2 cellular contexts compared by ENCODE assay signal in genomic region chr16:81198635-81199034, GRCh38.
A peak's percentile ranks its signal among the peaks of the same experiment; 100 is the strongest.
TF ChIP-seq lines count a peak whose summit lies in the region.

No MANE protein-coding gene starts in this region.

TF ChIP-seq in HCT116, 20 proteins besides CTCF, POLR2A, EP300 and RAD21:
- TF ChIP-seq EZH2 (IDR thresholded peaks at IDR 0.05) (no peak), ZNF274 (IDR thresholded peaks at IDR 0.05; ENCODE audit: low read depth, low read length) (no peak), SIN3A (IDR thresholded peaks at IDR 0.05; ENCODE audit: low read depth) (no peak), ELF1 (IDR thresholded peaks at IDR 0.05; ENCODE audit: borderline replicate concordance, low read depth) (no peak), EZH2phosphoT487 (IDR thresholded peaks at IDR 0.05; ENCODE audit: borderline replicate concordance) (no peak), FOSL1 (IDR thresholded peaks at IDR 0.05; ENCODE audit: low read depth) (no peak), CEBPB (IDR thresholded peaks at IDR 0.05; ENCODE audit: low read depth) (no peak), TCF7L2 (IDR thresholded peaks at IDR 0.05; ENCODE audit: borderline replicate concordance, extremely low read depth, insufficient read depth, insufficient read length) (no peak)
- TF ChIP-seq, protein P1, sequence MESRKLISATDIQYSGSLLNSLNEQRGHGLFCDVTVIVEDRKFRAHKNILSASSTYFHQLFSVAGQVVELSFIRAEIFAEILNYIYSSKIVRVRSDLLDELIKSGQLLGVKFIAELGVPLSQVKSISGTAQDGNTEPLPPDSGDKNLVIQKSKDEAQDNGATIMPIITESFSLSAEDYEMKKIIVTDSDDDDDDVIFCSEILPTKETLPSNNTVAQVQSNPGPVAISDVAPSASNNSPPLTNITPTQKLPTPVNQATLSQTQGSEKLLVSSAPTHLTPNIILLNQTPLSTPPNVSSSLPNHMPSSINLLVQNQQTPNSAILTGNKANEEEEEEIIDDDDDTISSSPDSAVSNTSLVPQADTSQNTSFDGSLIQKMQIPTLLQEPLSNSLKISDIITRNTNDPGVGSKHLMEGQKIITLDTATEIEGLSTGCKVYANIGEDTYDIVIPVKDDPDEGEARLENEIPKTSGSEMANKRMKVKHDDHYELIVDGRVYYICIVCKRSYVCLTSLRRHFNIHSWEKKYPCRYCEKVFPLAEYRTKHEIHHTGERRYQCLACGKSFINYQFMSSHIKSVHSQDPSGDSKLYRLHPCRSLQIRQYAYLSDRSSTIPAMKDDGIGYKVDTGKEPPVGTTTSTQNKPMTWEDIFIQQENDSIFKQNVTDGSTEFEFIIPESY (IDR thresholded peaks at IDR 0.05; ENCODE audit: extremely low read depth, insufficient replicate concordance, low read length), result no peak
- TF ChIP-seq, protein P2, sequence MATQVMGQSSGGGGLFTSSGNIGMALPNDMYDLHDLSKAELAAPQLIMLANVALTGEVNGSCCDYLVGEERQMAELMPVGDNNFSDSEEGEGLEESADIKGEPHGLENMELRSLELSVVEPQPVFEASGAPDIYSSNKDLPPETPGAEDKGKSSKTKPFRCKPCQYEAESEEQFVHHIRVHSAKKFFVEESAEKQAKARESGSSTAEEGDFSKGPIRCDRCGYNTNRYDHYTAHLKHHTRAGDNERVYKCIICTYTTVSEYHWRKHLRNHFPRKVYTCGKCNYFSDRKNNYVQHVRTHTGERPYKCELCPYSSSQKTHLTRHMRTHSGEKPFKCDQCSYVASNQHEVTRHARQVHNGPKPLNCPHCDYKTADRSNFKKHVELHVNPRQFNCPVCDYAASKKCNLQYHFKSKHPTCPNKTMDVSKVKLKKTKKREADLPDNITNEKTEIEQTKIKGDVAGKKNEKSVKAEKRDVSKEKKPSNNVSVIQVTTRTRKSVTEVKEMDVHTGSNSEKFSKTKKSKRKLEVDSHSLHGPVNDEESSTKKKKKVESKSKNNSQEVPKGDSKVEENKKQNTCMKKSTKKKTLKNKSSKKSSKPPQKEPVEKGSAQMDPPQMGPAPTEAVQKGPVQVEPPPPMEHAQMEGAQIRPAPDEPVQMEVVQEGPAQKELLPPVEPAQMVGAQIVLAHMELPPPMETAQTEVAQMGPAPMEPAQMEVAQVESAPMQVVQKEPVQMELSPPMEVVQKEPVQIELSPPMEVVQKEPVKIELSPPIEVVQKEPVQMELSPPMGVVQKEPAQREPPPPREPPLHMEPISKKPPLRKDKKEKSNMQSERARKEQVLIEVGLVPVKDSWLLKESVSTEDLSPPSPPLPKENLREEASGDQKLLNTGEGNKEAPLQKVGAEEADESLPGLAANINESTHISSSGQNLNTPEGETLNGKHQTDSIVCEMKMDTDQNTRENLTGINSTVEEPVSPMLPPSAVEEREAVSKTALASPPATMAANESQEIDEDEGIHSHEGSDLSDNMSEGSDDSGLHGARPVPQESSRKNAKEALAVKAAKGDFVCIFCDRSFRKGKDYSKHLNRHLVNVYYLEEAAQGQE (IDR thresholded peaks at IDR 0.05; ENCODE audit: low read depth), result no peak

TF ChIP-seq in K562, 482 proteins besides CTCF, POLR2A, EP300 and RAD21:
- TF ChIP-seq GTF2E2 (tag; IDR thresholded peaks at IDR 0.05) (no peak), HIVEP1 (CRISPR knock-in tag; IDR thresholded peaks at IDR 0.05) (no peak), SMC3 (conservative IDR thresholded peaks at IDR 0.05; ENCODE audit: insufficient read depth, low read depth, low read length) (peak; percentile 26; the same call in 1 of the 2 replicates)
- TF ChIP-seq, protein P3, sequence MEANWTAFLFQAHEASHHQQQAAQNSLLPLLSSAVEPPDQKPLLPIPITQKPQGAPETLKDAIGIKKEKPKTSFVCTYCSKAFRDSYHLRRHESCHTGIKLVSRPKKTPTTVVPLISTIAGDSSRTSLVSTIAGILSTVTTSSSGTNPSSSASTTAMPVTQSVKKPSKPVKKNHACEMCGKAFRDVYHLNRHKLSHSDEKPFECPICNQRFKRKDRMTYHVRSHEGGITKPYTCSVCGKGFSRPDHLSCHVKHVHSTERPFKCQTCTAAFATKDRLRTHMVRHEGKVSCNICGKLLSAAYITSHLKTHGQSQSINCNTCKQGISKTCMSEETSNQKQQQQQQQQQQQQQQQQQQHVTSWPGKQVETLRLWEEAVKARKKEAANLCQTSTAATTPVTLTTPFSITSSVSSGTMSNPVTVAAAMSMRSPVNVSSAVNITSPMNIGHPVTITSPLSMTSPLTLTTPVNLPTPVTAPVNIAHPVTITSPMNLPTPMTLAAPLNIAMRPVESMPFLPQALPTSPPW (CRISPR knock-in tag; IDR thresholded peaks at IDR 0.05), result peak; percentile 10; the same call in 1 of the 2 replicates
- TF ChIP-seq, protein P4, sequence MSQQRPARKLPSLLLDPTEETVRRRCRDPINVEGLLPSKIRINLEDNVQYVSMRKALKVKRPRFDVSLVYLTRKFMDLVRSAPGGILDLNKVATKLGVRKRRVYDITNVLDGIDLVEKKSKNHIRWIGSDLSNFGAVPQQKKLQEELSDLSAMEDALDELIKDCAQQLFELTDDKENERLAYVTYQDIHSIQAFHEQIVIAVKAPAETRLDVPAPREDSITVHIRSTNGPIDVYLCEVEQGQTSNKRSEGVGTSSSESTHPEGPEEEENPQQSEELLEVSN (IDR thresholded peaks at IDR 0.05; ENCODE audit: borderline replicate concordance in 1 of 2, extremely low read depth in 1 of 2, insufficient read depth in 1 of 2, insufficient read length in 1 of 2, low read depth in 1 of 2, low read length in 1 of 2, poor library complexity in 1 of 2, severe bottlenecking in 1 of 2), result no peak
TF ChIP-seq in K562: peak in this region for 2.
